ENCODE assay signal across 27 cellular contexts in the genomic region with DNA sequence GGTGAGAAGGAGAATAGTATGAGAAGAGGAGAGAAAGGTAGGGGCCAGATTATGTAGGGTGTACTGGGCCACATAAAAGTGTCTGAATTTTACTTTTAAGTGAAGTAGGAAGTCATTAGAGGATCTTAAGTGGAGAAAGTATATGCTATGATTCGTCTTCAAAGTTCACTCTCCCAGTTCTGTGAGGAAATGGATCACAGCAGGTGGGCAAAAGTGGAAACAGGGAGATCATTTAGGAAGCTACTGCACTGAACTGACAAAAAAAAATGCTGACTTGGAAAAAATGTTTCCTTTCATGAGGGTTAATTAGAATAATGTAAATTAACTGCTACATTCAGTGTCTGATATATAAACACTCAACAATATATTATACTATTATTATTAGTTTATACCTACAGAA. TPM values are rescaled to one million over a fixed set of nuclear protein-coding genes. Genes with fewer than 3 reads are reported as not detected.
DNase-seq lines count a peak whose midpoint lies in the region; ATAC-seq and TF ChIP-seq lines count a peak whose summit lies in the region.
"Had no signal": no experiment of that assay in that cellular context is flagged by ENCODE, and none has a peak within 500 bp of the region (broad histone marks: within the 10 kb centered on the region; RNA-seq: fewer than 3 reads in every experiment).

No MANE protein-coding gene starts in this region.

- H3K4me3 ChIP-seq in GM23248 (no peak overlapping the region), PC-9 (no peak overlapping the region), endodermal cell (ENCODE audit: low read length) (no peak overlapping the region), thyroid gland (replicated peaks in 1 of 3) (no peak overlapping the region)

- WGBS in GM23248 (ENCODE audit: low coverage in 1 of 2, low lambda C conversion rate in 2 of 2, missing lambda C conversion rate in 2 of 2), 2 experiments: 56 to 88% methylated on average over 1 of the region's 1 CpG
- WGBS in endodermal cell (ENCODE audit: insufficient coverage in 1 of 2, insufficient read length in 1 of 2), 2 experiments: 68 to 89% methylated on average over 1 of the region's 1 CpG
- 68 to 77% methylated on average over 1 of the region's 1 CpG for WGBS in thyroid gland, 2 donors

- BruUV-seq in PC-9 (replicated peaks; lab: Mats Ljungman, UMichigan): no TSS peak

- CTCF ChIA-PET in PC-9 (lab: Charles Lee): no interaction called here

- H3K4me1 ChIP-seq in GM23248 (ENCODE audit: insufficient read depth) (peaks cover 33% of the 10 kb centered on the region), PC-9 (replicated peaks; ENCODE audit: insufficient read depth) (peaks cover 13% of the 10 kb centered on the region), endodermal cell (ENCODE audit: control insufficient read depth, insufficient read depth, low read length) (peaks cover 6% of the 10 kb centered on the region), thyroid gland (peaks cover 13 to 15% of the 10 kb centered on the region in 2 donors)

- H3K4me2 ChIP-seq in GM23248 (ENCODE audit: unreplicated experiment) (no peak overlapping the region), PC-9 (0 out of 2 replicates have a peak overlapping the region, but pooled peaks have one; percentile 36)

- H4K20me1 ChIP-seq in GM23248 (ENCODE audit: insufficient read depth) (no peaks in the 10 kb centered on the region), PC-9 (ENCODE audit: insufficient read depth) (no peaks in the 10 kb centered on the region)

- H3K36me3 ChIP-seq in GM23248 (ENCODE audit: low read depth) (no peaks in the 10 kb centered on the region), PC-9 (ENCODE audit: low read depth) (no peaks in the 10 kb centered on the region), endodermal cell (ENCODE audit: control insufficient read depth, insufficient read depth, low read length) (no peaks in the 10 kb centered on the region), thyroid gland (no peaks in the 10 kb centered on the region)

- H3K79me2 ChIP-seq in GM23248 (ENCODE audit: insufficient read depth): peaks cover 55% of the 10 kb centered on the region
- H3K79me2 ChIP-seq in PC-9 (ENCODE audit: low read depth): peaks cover 54% of the 10 kb centered on the region
- H3K79me2 ChIP-seq: parathyroid adenoma had no signal

- ATAC-seq in HG03175 (IDR thresholded peaks at IDR 0.05; ENCODE audit: unreplicated experiment): no peak
- ATAC-seq: left cardiac atrium, Panc1 had no signal

- H3K9me2 ChIP-seq in GM23248 (ENCODE audit: insufficient read depth): no peaks in the 10 kb centered on the region
- no peaks in the 10 kb centered on the region for H3K9me2 ChIP-seq in PC-9 (ENCODE audit: insufficient read depth)

- H3K27me3 ChIP-seq in GM23248 (replicated peaks; ENCODE audit: insufficient read depth) (no peaks in the 10 kb centered on the region), PC-9 (ENCODE audit: insufficient read depth, low read depth) (no peaks in the 10 kb centered on the region), endodermal cell (ENCODE audit: control insufficient read depth, insufficient read depth, low read length, poor library complexity, severe bottlenecking) (no peaks in the 10 kb centered on the region), thyroid gland (no peaks in the 10 kb centered on the region)

- TF ChIP-seq CTCF in PC-9 (conservative IDR thresholded peaks at IDR 0.05): no peak
- TF ChIP-seq CTCF in endodermal cell (conservative IDR thresholded peaks at IDR 0.05): no peak
- TF ChIP-seq CTCF in thyroid gland (IDR thresholded peaks at IDR 0.05): no peak

- peak overlapping the region; percentile 63; the same call in 1 of the 2 replicates for H3K27ac ChIP-seq in GM23248
- H3K27ac ChIP-seq in PC-9: peak overlapping the region; percentile 47; the same call in 1 of the 2 replicates
- H3K27ac ChIP-seq in endodermal cell (ENCODE audit: low read depth, low read length): no peak overlapping the region
- H3K27ac ChIP-seq in thyroid gland: no peak overlapping the region
- H3K27ac ChIP-seq: 22Rv1 had no signal

- in situ Hi-C loops in GM23248 (cut with MboI): no loop called here

- no peaks in the 10 kb centered on the region for H3K36me3 Mint-ChIP-seq in T-helper 2 cell treated with Interferon-gamma antibody and Interleukin-4, amounts not matched to agents 5 μg/mL and 100 μg/mL, for 36 hours (ENCODE audit: low read depth)
- no peaks in the 10 kb centered on the region for H3K36me3 Mint-ChIP-seq in endodermal cell (ENCODE audit: low read depth)
- H3K36me3 Mint-ChIP-seq: immature natural killer cell, memory B cell had no signal

- peaks cover 24% of the 10 kb centered on the region for H3K4me1 Mint-ChIP-seq in T-helper 2 cell treated with Interferon-gamma antibody and Interleukin-4, amounts not matched to agents 5 μg/mL and 100 μg/mL, for 36 hours (ENCODE audit: low read depth)
- peaks cover 15% of the 10 kb centered on the region for H3K4me1 Mint-ChIP-seq in endodermal cell

- H3K4me3 Mint-ChIP-seq in T-helper 2 cell treated with Interferon-gamma antibody and Interleukin-4, amounts not matched to agents 5 μg/mL and 100 μg/mL, for 36 hours: peak overlapping the region; percentile 16
- H3K4me3 Mint-ChIP-seq in endodermal cell: no peak overlapping the region
- H3K4me3 Mint-ChIP-seq: memory B cell had no signal

- H3K27ac Mint-ChIP-seq in T-helper 2 cell treated with Interferon-gamma antibody and Interleukin-4, amounts not matched to agents 5 μg/mL and 100 μg/mL, for 36 hours: peak overlapping the region; percentile 27
- H3K27ac Mint-ChIP-seq in endodermal cell: no peak overlapping the region
- H3K27ac Mint-ChIP-seq: memory B cell had no signal

- DNase-seq in T-helper 2 cell treated with Interferon-gamma antibody and Interleukin-4, amounts not matched to agents 5 μg/mL and 100 μg/mL, for 36 hours (ENCODE audit: low spot score): no peak
- DNase-seq in T-helper 2 cell (no peak), GM23248 (no peak), PC-9 (no peak), endodermal cell (peak; percentile 18), thyroid gland (no peak), amniotic stem cell (lab: John Stamatoyannopoulos, UW) (no peak)
- DNase-seq: activated CD4-positive, alpha-beta T cell treated with anti-CD3 and anti-CD28 coated beads, Interleukin-2, amount 50 U/mL, for 1 hour; activated CD8-positive, alpha-beta memory T cell treated with anti-CD3 and anti-CD28 coated beads, Interleukin-2, amount 50 U/mL, for 4 hours; activated naive CD4-positive, alpha-beta T cell treated with Interleukin-2 at 50 U/mL for 16 hours; anterior cingulate cortex; immature natural killer cell; KBM-7; left cardiac atrium; MM.1S; NCI-H1105 treated with DMSO at 0.1 percent for 48 hours; NCI-H187 treated with DMSO at 0.1 percent for 48 hours; NCI-H2171; SIG-M5; small intestine; stimulated activated naive CD4-positive, alpha-beta T cell; SW 1271 had no signal

- H3F3A ChIP-seq in GM23248 (ENCODE audit: insufficient read depth) (peaks cover 19% of the 10 kb centered on the region), PC-9 (ENCODE audit: insufficient read depth, low read depth) (peaks cover 18% of the 10 kb centered on the region; the same call in 1 of the 2 replicates)

- TF ChIP-seq POLR2A in thyroid gland (IDR thresholded peaks at IDR 0.05): no peak

- no peaks in the 10 kb centered on the region for H3K27me3 Mint-ChIP-seq in T-helper 2 cell treated with Interferon-gamma antibody and Interleukin-4, amounts not matched to agents 5 μg/mL and 100 μg/mL, for 36 hours (ENCODE audit: low read depth)
- H3K27me3 Mint-ChIP-seq in endodermal cell (ENCODE audit: insufficient read depth): no peaks in the 10 kb centered on the region
- H3K27me3 Mint-ChIP-seq: memory B cell had no signal

- POLR2A ChIA-PET in PC-9 (lab: Charles Lee; ENCODE audit: unreplicated experiment): no interaction called here

- intact Hi-C loops in PC-9 (cut with micrococcal nuclease; ENCODE audit: unreplicated experiment) (no loop called here), thyroid gland (cut with DNase I) (loop anchor here (10.0 kb wide), 1 partner anchor 132 kb away; no protein-coding TSS in a partner anchor)

- no peaks in the 10 kb centered on the region for H3K9me3 ChIP-seq in GM23248 (ENCODE audit: low read depth)
- no peaks in the 10 kb centered on the region for H3K9me3 ChIP-seq in PC-9 (ENCODE audit: insufficient read depth, low read depth)
- no peaks in the 10 kb centered on the region for H3K9me3 ChIP-seq in endodermal cell (ENCODE audit: control insufficient read depth, low read length)
- no peaks in the 10 kb centered on the region for H3K9me3 ChIP-seq in thyroid gland

- H2AFZ ChIP-seq in GM23248: no peak overlapping the region
- H2AFZ ChIP-seq in PC-9: no peak overlapping the region
- H2AFZ ChIP-seq: parathyroid adenoma had no signal

- no peak overlapping the region for H3K9ac ChIP-seq in GM23248
- H3K9ac ChIP-seq in endodermal cell (ENCODE audit: extremely low read depth, low read length, poor library complexity, severe bottlenecking): no peak overlapping the region
- H3K9ac ChIP-seq: parathyroid adenoma had no signal

- no peaks in the 10 kb centered on the region for H3K9me3 Mint-ChIP-seq in T-helper 2 cell treated with Interferon-gamma antibody and Interleukin-4, amounts not matched to agents 5 μg/mL and 100 μg/mL, for 36 hours
- H3K9me3 Mint-ChIP-seq in endodermal cell: no peaks in the 10 kb centered on the region
- H3K9me3 Mint-ChIP-seq: immature natural killer cell, memory B cell had no signal

RNA-seq across cellular contexts. Expression of a gene that starts 2.4 kb away (rescaled TPM):
- total RNA-seq in GM23248 (2014; rRNA removed; shearing (Covaris generic)): 1.1 and 1.6 TPM in 2 replicates
- 0.95 and 0.99 TPM in 2 replicates for polyA plus RNA-seq in GM23248 (2016; fragmentation: Nextera tagmentation; extraction: Ambion mirVana)
- total RNA-seq in PC-9 (2021) (4.5 and 6.9 TPM in 2 replicates), endodermal cell (10 to 100 TPM in 1 of 2 donors, 1 to 10 TPM in 1; 7.7 to 10.6 TPM), thyroid gland (1 to 10 TPM; 1.7 to 7.8 (median 4.6) TPM)
- polyA plus RNA-seq in endodermal cell (2013, experiment 1 of 2): 7.7 TPM
- polyA plus RNA-seq in endodermal cell (2013, experiment 2 of 2): 8.1 TPM

RNA-seq across cellular contexts. Expression of a gene that starts 2.7 kb away (rescaled TPM):
- 7.6 and 12.5 TPM in 2 replicates for total RNA-seq in GM23248 (2014; rRNA removed; shearing (Covaris generic))
- polyA plus RNA-seq in GM23248 (2016; fragmentation: Nextera tagmentation; extraction: Ambion mirVana): 14.3 and 17.6 TPM in 2 replicates
- total RNA-seq in PC-9 (2021) (31.3 and 33.8 TPM in 2 replicates), endodermal cell (10 to 100 TPM; 20.6 to 29.4 TPM), thyroid gland (1 to 10 TPM; 3.0 to 8.7 (median 4.8) TPM)
- polyA plus RNA-seq in endodermal cell (2013, experiment 1 of 2): 20.2 TPM
- polyA plus RNA-seq in endodermal cell (2013, experiment 2 of 2): 21.4 TPM

RNA-seq across cellular contexts. Expression of a gene that starts 50.0 kb away (rescaled TPM):
- total RNA-seq in GM23248 (2014; rRNA removed; shearing (Covaris generic)): 0.13 and 1.1 TPM in 2 replicates
- 0.72 and 0.73 TPM in 2 replicates for polyA plus RNA-seq in GM23248 (2016; fragmentation: Nextera tagmentation; extraction: Ambion mirVana)
- total RNA-seq in PC-9 (2021) (3.0 and 3.1 TPM in 2 replicates), endodermal cell (10 to 100 TPM; 56.7 to 58.8 TPM), thyroid gland (1 to 10 TPM; 3.2 to 9.2 (median 6.0) TPM)
- 10.2 TPM for polyA plus RNA-seq in endodermal cell (2013, experiment 1 of 2)
- polyA plus RNA-seq in endodermal cell (2013, experiment 2 of 2): 10.9 TPM

Comparison
In these comparisons a context has a peak if more than half of its experiments do, and no peak if none do; other contexts are left out.
1. H3K27ac ChIP-seq: peak in GM23248 (single experiment) and PC-9 (single experiment); none in endodermal cell (single experiment) and thyroid gland (0 of 3).
2. RNA of a gene that starts 50.0 kb away (total RNA-seq): 56.7 to 58.8 TPM in endodermal cell; 3.2 to 9.2 TPM in thyroid gland, 3.0 to 3.1 TPM in PC-9 and 0.13 to 1.1 TPM in GM23248; every median in the first group is over 4 times any median in the second.